In genomic region chr14:75271514-75271913, GRCh38 we compare ENCODE assay signal across 15 cellular contexts. TPM values are rescaled to one million over a fixed set of nuclear protein-coding genes. Genes with fewer than 3 reads are reported as not detected.
DNase-seq lines count a peak whose midpoint lies in the region; ATAC-seq and TF ChIP-seq lines count a peak whose summit lies in the region.
"Had no signal": no experiment of that assay in that cellular context is flagged by ENCODE, and none has a peak within 500 bp of the region (broad histone marks: within the 10 kb centered on the region; RNA-seq: fewer than 3 reads in every experiment).

No MANE protein-coding gene starts in this region.

- H3K27ac Mint-ChIP-seq in H9 (no peak overlapping the region), HFFc6 (no peak overlapping the region)
- H3K27ac Mint-ChIP-seq: GM23338 had no signal

- H3K4me2 ChIP-seq in H9 (ENCODE audit: insufficient read depth, insufficient read length, low read length), result no peak overlapping the region
- H3K4me2 ChIP-seq: GM23338 had no signal

- H3K27me3 ChIP-seq in H9 (ENCODE audit: insufficient read depth, low read length) (no peaks in the 10 kb centered on the region; the same call in 1 of the 2 replicates), neutrophil (no peaks in the 10 kb centered on the region), spleen (replicated peaks in 1 of 7) (peaks cover 0 to 7% (median 0%) of the 10 kb centered on the region in 7 donors)

- H4K20me1 ChIP-seq in H9 (ENCODE audit: control insufficient read depth, insufficient read depth, insufficient read length), result no peaks in the 10 kb centered on the region

- H3K4me1 ChIP-seq in H9 (ENCODE audit: insufficient read depth, low read length), result no peaks in the 10 kb centered on the region
- peaks cover 71 to 81% of the 10 kb centered on the region in 2 experiments for H3K4me1 ChIP-seq in neutrophil (ENCODE audit: control insufficient read depth in 1 of 2, insufficient read depth in 1 of 2, low read depth in 1 of 2, low read length in 1 of 2)
- peaks cover 15 to 66% (median 35%) of the 10 kb centered on the region in 6 donors for H3K4me1 ChIP-seq in spleen

- H3K27me3 Mint-ChIP-seq in H9 (ENCODE audit: low read depth), result peaks cover 49% of the 10 kb centered on the region
- H3K27me3 Mint-ChIP-seq in HFFc6 (ENCODE audit: insufficient read depth), result peaks cover 3% of the 10 kb centered on the region

- no peak overlapping the region for H4K8ac ChIP-seq in H9 (replicated peaks; ENCODE audit: insufficient read length, low read depth, low read length)

- no CpG with 5 or more reads among the region's 9 CpGs for WGBS in H9 (ENCODE audit: extremely low coverage, insufficient read length, low lambda C conversion rate)
- 90 to 96% (median 94%) methylated on average over 9 of the region's 9 CpGs for WGBS in spleen, 5 donors

- H3K79me1 ChIP-seq in H9 (ENCODE audit: insufficient read depth, low read depth, low read length, poor library complexity, severe bottlenecking), result no peaks in the 10 kb centered on the region

- H3K18ac ChIP-seq in H9 (ENCODE audit: insufficient read length, low read depth, low read length), result no peak overlapping the region

- H3K23ac ChIP-seq in H9 (ENCODE audit: insufficient read length, low read depth, low read length), result no peak overlapping the region

- no peak overlapping the region for H2AK5ac ChIP-seq in H9 (ENCODE audit: insufficient read length, low read length)

- H4K91ac ChIP-seq in H9 (ENCODE audit: insufficient read length, low read depth, low read length), result no peak overlapping the region

- no peak overlapping the region for H2BK120ac ChIP-seq in H9 (ENCODE audit: low read depth, low read length, poor library complexity, severe bottlenecking)

- H3K4me3 ChIP-seq in neutrophil (ENCODE audit: low read depth in 1 of 2, low read length in 1 of 2) (no peak overlapping the region), spleen (no peak overlapping the region)
- H3K4me3 ChIP-seq: GM23338, HAP-1 had no signal

- no peaks in the 10 kb centered on the region for H3K36me3 ChIP-seq in neutrophil
- no peaks in the 10 kb centered on the region for H3K36me3 ChIP-seq in spleen
- H3K36me3 ChIP-seq: HAP-1 had no signal

- H3K79me2 ChIP-seq in H9 (ENCODE audit: insufficient read depth, low read length), result no peaks in the 10 kb centered on the region

- no peak overlapping the region for H2BK15ac ChIP-seq in H9 (ENCODE audit: low read depth, low read length)

- H3K56ac ChIP-seq in H9 (ENCODE audit: insufficient read length, low read depth, low read length), result no peak overlapping the region

- TF ChIP-seq POLR2A in spleen (IDR thresholded peaks at IDR 0.05), result no peak

- TF ChIP-seq CTCF in H9 (conservative IDR thresholded peaks at IDR 0.05) (no peak), neutrophil (IDR thresholded peaks at IDR 0.05) (no peak), spleen (IDR thresholded peaks at IDR 0.05 in 8 of 11, conservative IDR thresholded peaks at IDR 0.05 in 3 of 11) (no peak), HFFc6 (IDR thresholded peaks at IDR 0.05) (no peak)

- no peak overlapping the region for H2BK5ac ChIP-seq in H9 (ENCODE audit: insufficient read length, low read length)

- ATAC-seq in GM21529 (IDR thresholded peaks at IDR 0.05; ENCODE audit: unreplicated experiment), result no peak
- ATAC-seq in HG03442 (IDR thresholded peaks at IDR 0.05; ENCODE audit: unreplicated experiment), result no peak
- ATAC-seq: GM23338 had no signal

- H4K5ac ChIP-seq in H9 (ENCODE audit: insufficient read length, low read depth, low read length), result no peak overlapping the region

- H3K36me3 Mint-ChIP-seq in H9 (ENCODE audit: insufficient read depth in 1 of 3, low read depth in 3 of 3), result no peaks in the 10 kb centered on the region
- H3K36me3 Mint-ChIP-seq in HFFc6 (ENCODE audit: low read depth), result no peaks in the 10 kb centered on the region
- H3K36me3 Mint-ChIP-seq: CD4-positive, alpha-beta memory T cell had no signal

- H2AFZ ChIP-seq in H9 (ENCODE audit: low read length), result no peak overlapping the region
- H2AFZ ChIP-seq: GM23338 had no signal

- no peaks in the 10 kb centered on the region for H3K9me3 ChIP-seq in H9 (ENCODE audit: control insufficient read depth, low read depth, low read length)
- no peaks in the 10 kb centered on the region for H3K9me3 ChIP-seq in neutrophil
- H3K9me3 ChIP-seq in spleen, result no peaks in the 10 kb centered on the region
- H3K9me3 ChIP-seq: HAP-1 had no signal

- H3K9me3 Mint-ChIP-seq in H9 (no peaks in the 10 kb centered on the region), HFFc6 (no peaks in the 10 kb centered on the region)
- H3K9me3 Mint-ChIP-seq: CD4-positive, alpha-beta memory T cell; GM23338 had no signal

- H3K14ac ChIP-seq in H9 (ENCODE audit: insufficient read depth, low read length), result no peak overlapping the region

- H3K4me1 Mint-ChIP-seq in H9, result peaks cover 20 to 23% of the 10 kb centered on the region in 2 experiments
- H3K4me1 Mint-ChIP-seq in HFFc6 (ENCODE audit: low read depth), result peaks cover 42% of the 10 kb centered on the region

- no peaks in the 10 kb centered on the region for H3K23me2 ChIP-seq in H9 (ENCODE audit: insufficient read length, low read depth, low read length, poor library complexity, severe bottlenecking)

- no peak for DNase-seq in H9
- peak; percentile 49 for DNase-seq in spleen
- no peak for DNase-seq in HFFc6
- DNase-seq: 8988T; C1 segment of cervical spinal cord; Calu3; CD4-positive, alpha-beta memory T cell; COR-L47; DMS53; DMS79 treated with DMSO at 0.1 percent for 48 hours had no signal

- H3K4me3 Mint-ChIP-seq in H9 (no peak overlapping the region), HFFc6 (no peak overlapping the region)
- H3K4me3 Mint-ChIP-seq: CD4-positive, alpha-beta memory T cell; GM23338 had no signal

- no peak overlapping the region for H3K9ac ChIP-seq in H9 (ENCODE audit: extremely low read depth, insufficient read length, low read length)

- no peak overlapping the region for H3T11ph ChIP-seq in H9 (ENCODE audit: low read length)

- no peak overlapping the region for H3K27ac ChIP-seq in H9 (ENCODE audit: insufficient read length, low read depth, low read length)
- peak overlapping the region; percentile 99 for H3K27ac ChIP-seq in neutrophil
- no peak overlapping the region for H3K27ac ChIP-seq in spleen

- intact Hi-C loops in spleen (cut with DNase I; ENCODE audit: low total_unique reads), result no loop called here

- H2BK20ac ChIP-seq in H9 (ENCODE audit: low read depth, low read length, poor library complexity, severe bottlenecking), result peak overlapping the region; percentile 14

- no peak overlapping the region for H2BK12ac ChIP-seq in H9 (ENCODE audit: insufficient read length, low read depth, low read length)

- no peak overlapping the region for H3K4ac ChIP-seq in H9 (ENCODE audit: low read depth, low read length)

RNA-seq across cellular contexts. Expression of gene FOS, which starts 7.1 kb away (rescaled TPM):
- total RNA-seq in H9 (2021), result 28.1 and 33.9 TPM in 2 replicates
- total RNA-seq in spleen, result 100 to 1,000 TPM in 5 of 7 donors, 10 to 100 TPM in 2; 46.0 to 414 (median 192) TPM
- 10 to 100 TPM; 18.8 to 32.9 (median 20.2) TPM for polyA plus RNA-seq in spleen
- 100 to 1,000 TPM; 118 to 368 (median 342) TPM for total RNA-seq in HFFc6 (2021; fragmentation: NEBNext Ultra II Directional; extraction: Animal tissue kit (Norgen Biotek cat#: 25700))
